8 cellular contexts compared by ENCODE assay signal in the genomic region with DNA sequence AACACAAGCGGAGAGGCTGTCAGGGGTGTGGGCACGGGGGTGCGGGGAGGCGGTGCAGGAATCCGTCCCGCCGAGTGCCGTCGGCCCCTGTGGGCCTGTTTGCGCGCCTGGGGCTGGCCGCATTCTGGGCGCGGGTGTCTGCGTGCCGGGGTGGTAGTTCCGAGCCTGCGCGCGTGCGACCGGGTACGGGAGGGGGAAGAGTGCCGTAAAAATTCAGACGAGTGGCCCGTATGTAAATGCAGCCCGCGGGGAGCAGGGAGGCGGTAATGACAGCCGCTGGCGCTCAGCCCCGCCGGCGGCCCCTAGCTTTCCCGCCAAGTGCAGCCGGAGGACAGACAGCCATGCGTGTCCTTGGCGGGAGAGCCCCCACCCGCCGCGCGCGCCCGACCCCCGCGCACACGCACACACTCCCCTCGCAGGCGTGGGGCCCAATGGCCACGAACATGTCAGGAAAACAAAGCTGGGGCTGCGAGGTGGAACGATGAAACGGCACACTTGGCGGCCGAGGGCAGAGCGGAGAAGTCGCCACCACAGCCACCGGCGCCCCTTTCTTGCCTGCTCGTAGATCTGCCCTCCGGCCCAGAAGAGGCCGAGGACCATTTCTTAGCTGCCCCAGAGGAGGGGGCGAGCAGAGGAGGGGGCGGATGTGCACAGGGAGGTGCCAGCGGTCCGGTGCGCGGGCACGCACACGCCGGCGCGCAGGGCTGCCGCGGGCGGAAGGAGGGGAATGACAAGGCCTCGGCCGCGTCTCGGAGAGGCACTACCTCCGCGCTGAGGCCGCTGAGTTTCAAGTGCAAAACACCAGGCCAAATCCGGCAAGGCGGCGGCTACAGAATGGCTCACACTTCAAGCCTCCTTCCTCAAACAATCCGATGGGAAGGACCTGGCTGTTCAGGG.
DNase-seq lines count a peak whose midpoint lies in the region; ATAC-seq and TF ChIP-seq lines count a peak whose summit lies in the region.

No MANE protein-coding gene starts in this region.

- H3K36me3 Mint-ChIP-seq in chondrocyte (ENCODE audit: low read depth) = peaks cover 3% of the 10 kb centered on the region
- no peaks in the 10 kb centered on the region for H3K36me3 Mint-ChIP-seq in mesothelial cell of epicardium

- POLR2A ChIA-PET in Panc1 (lab: Charles Lee) = interaction anchor here (0.7 kb wide), 1 partner anchor 14 kb away, joined by 5 read pairs; no protein-coding TSS in a partner anchor

- H3K27me3 ChIP-seq in Panc1 (ENCODE audit: control insufficient read depth, insufficient read depth, low read length) (no peaks in the 10 kb centered on the region), upper lobe of right lung (peaks cover 99% of the 10 kb centered on the region)

- in situ Hi-C loops in Panc1 (cut with HindIII; ENCODE audit: low pct_unique_long_range_greater_than_20kb, low sequenced_read_pairs) = loop anchor here (25.0 kb wide), 1 partner anchor 912 kb away; no protein-coding TSS in a partner anchor

- H3K4me1 ChIP-seq in Panc1 (ENCODE audit: control insufficient read depth, insufficient read depth, low read length) (peaks cover 22% of the 10 kb centered on the region), upper lobe of right lung (peaks cover 20% of the 10 kb centered on the region)

- ATAC-seq in GM19395 (IDR thresholded peaks at IDR 0.05; ENCODE audit: unreplicated experiment) (peak; percentile 78), HG03442 (IDR thresholded peaks at IDR 0.05; ENCODE audit: unreplicated experiment) (peak; percentile 73), Panc1 (peak; percentile 83), upper lobe of right lung (peak; percentile 51)

- H3K36me3 ChIP-seq in Panc1 (ENCODE audit: control insufficient read depth, insufficient read depth, low read length) = no peaks in the 10 kb centered on the region; the same call in 1 of the 2 replicates
- H3K36me3 ChIP-seq in upper lobe of right lung = no peaks in the 10 kb centered on the region

- no peak for TF ChIP-seq CTCF in Panc1 (IDR thresholded peaks at IDR 0.05)
- TF ChIP-seq CTCF in chondrocyte (IDR thresholded peaks at IDR 0.05) = no peak
- no peak for TF ChIP-seq CTCF in mesothelial cell of epicardium (IDR thresholded peaks at IDR 0.05; ENCODE audit: unreplicated experiment)
- TF ChIP-seq CTCF in upper lobe of right lung (IDR thresholded peaks at IDR 0.05) = no peak

- H3K27ac Mint-ChIP-seq in chondrocyte (ENCODE audit: unreplicated experiment) (no peak overlapping the region), mesothelial cell of epicardium (no peak overlapping the region)

- peaks cover 81% of the 10 kb centered on the region for H3K27me3 Mint-ChIP-seq in chondrocyte (ENCODE audit: low read depth)
- H3K27me3 Mint-ChIP-seq in mesothelial cell of epicardium (ENCODE audit: low read depth) = peaks cover 97% of the 10 kb centered on the region

- peaks cover 22% of the 10 kb centered on the region for H3K4me1 Mint-ChIP-seq in chondrocyte (ENCODE audit: low read depth)
- peaks cover 18% of the 10 kb centered on the region for H3K4me1 Mint-ChIP-seq in mesothelial cell of epicardium

- H3K4me3 Mint-ChIP-seq in chondrocyte (ENCODE audit: unreplicated experiment) (peak overlapping the region; percentile 64), mesothelial cell of epicardium (peak overlapping the region; percentile 61)

- intact Hi-C loops in Panc1 (cut with micrococcal nuclease; ENCODE audit: unreplicated experiment) = loop anchor here (5.0 kb wide), 1 partner anchor 407 kb away; a partner anchor contains a TSS
- intact Hi-C loops in upper lobe of right lung (cut with DNase I) = no loop called here

- CTCF ChIA-PET in Panc1 (lab: Charles Lee) = no interaction called here

- H3K9me3 ChIP-seq in Panc1 (ENCODE audit: control insufficient read depth, insufficient read depth, low read depth, low read length) (no peaks in the 10 kb centered on the region), upper lobe of right lung (no peaks in the 10 kb centered on the region)

- H3K9me3 Mint-ChIP-seq in chondrocyte (ENCODE audit: low read depth) (no peaks in the 10 kb centered on the region), mesothelial cell of epicardium (no peaks in the 10 kb centered on the region)

- BruUV-seq in Panc1 (replicated peaks; lab: Mats Ljungman, UMichigan) = no TSS peak

- DNase-seq in DMS153 treated with DMSO at 0.1 percent for 48 hours (lab: John Stamatoyannopoulos, UW; ENCODE audit: unreplicated experiment) = peak; percentile 3
- no peak for DNase-seq in Panc1 (ENCODE audit: low read depth, low spot score)
- DNase-seq in chondrocyte (ENCODE audit: low spot score) = no peak
- peak in 1 of 2 experiments; percentile 61 for DNase-seq in mesothelial cell of epicardium (ENCODE audit: low spot score in 2 of 2, unreplicated experiment in 2 of 2)
- DNase-seq in upper lobe of right lung = peak; percentile 66
- DNase-seq in middle frontal gyrus (ENCODE audit: extremely low spot score, low spot score) = no peak

- H3K4me3 ChIP-seq in Panc1 (ENCODE audit: low read depth in 2 of 2, low read length in 2 of 2) (peak overlapping the region; percentile 67 to 80), upper lobe of right lung (peak overlapping the region; percentile 45)

- H3K27ac ChIP-seq in Panc1 (ENCODE audit: low read length) (peak overlapping the region; percentile 92), upper lobe of right lung (no peak overlapping the region)

Comparison
In these comparisons a context has a peak if more than half of its experiments do, and no peak if none do; other contexts are left out.
1. DNase-seq: peak in DMS153 treated with DMSO at 0.1 percent for 48 hours (single experiment) and upper lobe of right lung (single experiment); none in Panc1 (single experiment), chondrocyte (single experiment) and middle frontal gyrus (single experiment).
2. Peak in every context shown above with its lines, with median percentiles within 50 percentile points of each other: ATAC-seq.